ENCODE assay signal across 1 cellular context in genomic region chr1:68173283-68174172, GRCh38.
TF ChIP-seq lines count a peak whose summit lies in the region.

No MANE protein-coding gene starts in this region.

TF ChIP-seq in HEK293, 187 proteins besides CTCF, POLR2A, EP300 and RAD21 (continued from another document and continues in another):
- TF ChIP-seq ZNF362 (tag by site-specific recombination; IDR thresholded peaks at IDR 0.05) (no peak), ZNF629 (tag by site-specific recombination; IDR thresholded peaks at IDR 0.05) (no peak), KLF16 (tag by site-specific recombination; IDR thresholded peaks at IDR 0.05) (no peak), ZNF707 (tag by site-specific recombination; IDR thresholded peaks at IDR 0.05) (no peak), ZNF473 (tag by site-specific recombination; IDR thresholded peaks at IDR 0.05) (no peak), ZNF560 (tag by site-specific recombination; IDR thresholded peaks at IDR 0.05; ENCODE audit: borderline replicate concordance) (no peak), ZNF274 (IDR thresholded peaks at IDR 0.05; ENCODE audit: low read length) (no peak), ZNF274 (tag by site-specific recombination; IDR thresholded peaks at IDR 0.05; ENCODE audit: borderline replicate concordance) (no peak), ZNF544 (tag by site-specific recombination; IDR thresholded peaks at IDR 0.05) (no peak), TSHZ1 (tag by site-specific recombination; IDR thresholded peaks at IDR 0.05; ENCODE audit: borderline replicate concordance) (0 out of 2 replicates have a peak, but pooled peaks have one; percentile 35), PATZ1 (tag by site-specific recombination; IDR thresholded peaks at IDR 0.05) (no peak), ZNF324 (tag by site-specific recombination; IDR thresholded peaks at IDR 0.05) (no peak), OVOL3 (tag by site-specific recombination; IDR thresholded peaks at IDR 0.05) (0 out of 2 replicates have a peak, but pooled peaks have one; percentile 21), BCL6B (tag by site-specific recombination; IDR thresholded peaks at IDR 0.05) (peak; percentile 83), GFI1B (tag by site-specific recombination; IDR thresholded peaks at IDR 0.05) (no peak), ZNF549 (tag by site-specific recombination; IDR thresholded peaks at IDR 0.05) (no peak), ZNF280D (tag by site-specific recombination; IDR thresholded peaks at IDR 0.05) (no peak), ZNF48 (tag by site-specific recombination; IDR thresholded peaks at IDR 0.05) (no peak), ZNF558 (tag by site-specific recombination; IDR thresholded peaks at IDR 0.05) (no peak), ZNF639 (tag by site-specific recombination; IDR thresholded peaks at IDR 0.05) (no peak), SP3 (tag by site-specific recombination; IDR thresholded peaks at IDR 0.05) (no peak), ZNF148 (tag by site-specific recombination; IDR thresholded peaks at IDR 0.05; ENCODE audit: borderline replicate concordance) (no peak), ZBTB20 (tag by site-specific recombination; IDR thresholded peaks at IDR 0.05) (no peak), PRDM4 (tag by site-specific recombination; IDR thresholded peaks at IDR 0.05) (0 out of 2 replicates have a peak, but pooled peaks have one; percentile 14), ZNF133 (tag by site-specific recombination; IDR thresholded peaks at IDR 0.05) (no peak), ZNF776 (tag by site-specific recombination; IDR thresholded peaks at IDR 0.05; ENCODE audit: borderline replicate concordance) (no peak), ZNF449 (tag by site-specific recombination; IDR thresholded peaks at IDR 0.05) (peak; percentile 96), PRDM1 (tag by site-specific recombination; IDR thresholded peaks at IDR 0.05) (peak; percentile 16; the same call in 1 of the 2 replicates), MZF1 (tag by site-specific recombination; IDR thresholded peaks at IDR 0.05; ENCODE audit: borderline replicate concordance) (no peak), ATF2 (tag by site-specific recombination; IDR thresholded peaks at IDR 0.05; ENCODE audit: low read depth) (0 out of 2 replicates have a peak, but pooled peaks have one; percentile 8), ZNF777 (tag by site-specific recombination; IDR thresholded peaks at IDR 0.05; ENCODE audit: borderline replicate concordance) (no peak), ZNF837 (tag by site-specific recombination; IDR thresholded peaks at IDR 0.05) (no peak), ZNF10 (tag by site-specific recombination; IDR thresholded peaks at IDR 0.05) (no peak), AEBP2 (tag by site-specific recombination; IDR thresholded peaks at IDR 0.05; ENCODE audit: borderline replicate concordance) (no peak)
